Comparison of ENCODE assay signal across 9 cellular contexts in the genomic region with DNA sequence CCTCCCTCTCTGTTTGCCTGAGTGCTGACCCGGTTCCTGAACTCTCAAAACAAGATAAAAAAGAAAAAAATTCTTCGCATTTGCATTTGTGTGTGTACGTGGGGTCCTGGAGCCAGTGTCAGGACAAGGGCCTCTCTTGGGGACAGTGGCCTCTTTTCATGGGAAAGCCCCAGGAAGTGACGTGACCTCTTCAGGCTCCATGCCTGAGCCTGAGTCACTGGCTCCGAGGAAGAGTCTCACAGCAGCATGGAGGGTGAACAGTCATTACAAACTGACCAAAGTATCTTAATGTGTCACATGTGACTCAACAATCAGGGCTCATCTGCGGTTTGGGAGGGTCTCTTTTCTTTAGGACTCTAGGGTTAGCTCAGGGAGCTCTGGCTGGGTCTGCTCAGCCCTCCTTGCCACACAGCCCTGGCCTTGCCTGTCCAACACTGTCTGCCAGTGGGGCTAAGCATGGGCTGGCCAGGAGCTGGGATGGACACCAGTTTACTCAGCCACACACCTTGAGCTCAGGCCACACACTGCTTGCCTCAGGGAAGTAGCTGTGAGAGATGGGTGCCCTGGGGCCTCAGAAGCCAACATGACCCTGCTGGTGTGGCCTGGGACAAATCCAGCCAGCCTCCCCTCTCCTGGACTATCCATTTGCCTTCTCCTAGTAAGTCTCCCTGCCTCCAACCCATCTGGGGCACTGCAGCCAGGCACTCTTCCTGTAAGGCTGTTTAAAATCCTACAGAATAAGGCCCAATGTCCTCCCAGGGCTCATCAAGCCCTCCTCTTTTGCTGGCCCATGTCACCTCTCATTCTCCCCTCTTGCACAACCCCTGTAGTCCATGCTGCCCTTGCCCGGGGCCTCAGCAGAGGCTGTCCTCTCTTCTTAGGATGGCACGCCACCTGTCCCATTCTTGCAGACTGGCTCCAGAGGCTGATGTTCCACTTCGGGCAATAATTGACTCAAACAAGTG. TPM values are rescaled to one million over a fixed set of nuclear protein-coding genes. Genes with fewer than 3 reads are reported as not detected.
DNase-seq lines count a peak whose midpoint lies in the region; ATAC-seq and TF ChIP-seq lines count a peak whose summit lies in the region.
"Had no signal": no experiment of that assay in that cellular context is flagged by ENCODE, and none has a peak within 500 bp of the region (broad histone marks: within the 10 kb centered on the region; RNA-seq: fewer than 3 reads in every experiment).

No MANE protein-coding gene starts in this region.

- H3K27ac ChIP-seq in CD8-positive, alpha-beta memory T cell (ENCODE audit: low read depth, low read length) = peak overlapping the region; percentile 65
- H3K27ac ChIP-seq: KMS-11 had no signal

- H3K9me3 ChIP-seq in CD8-positive, alpha-beta memory T cell (ENCODE audit: low read length) = no peaks in the 10 kb centered on the region

- POLR2A ChIA-PET in CD8-positive, alpha-beta memory T cell (lab: Charles Lee) = no interaction called here

- H3K4me3 ChIP-seq in CD8-positive, alpha-beta memory T cell (ENCODE audit: low read length) = no peak overlapping the region
- H3K4me3 ChIP-seq in fibroblast of villous mesenchyme (ENCODE audit: low read depth, low read length) = no peak overlapping the region

- TF ChIP-seq CTCF in fibroblast of villous mesenchyme (IDR thresholded peaks at IDR 0.05; ENCODE audit: insufficient read depth, low read depth, low read length) = no peak

- H3K4me1 ChIP-seq in CD8-positive, alpha-beta memory T cell (ENCODE audit: insufficient read depth, low read length) = peaks cover 16% of the 10 kb centered on the region

- no peaks in the 10 kb centered on the region for H3K9me3 Mint-ChIP-seq in CD8-positive, alpha-beta memory T cell
- H3K9me3 Mint-ChIP-seq in activated CD8-positive, alpha-beta memory T cell treated with anti-CD3 and anti-CD28 coated beads, Interleukin-2, amount 10 ng/mL, durations not matched to agents 7 days and 5 days (ENCODE audit: low read depth) = no peaks in the 10 kb centered on the region

- no peaks in the 10 kb centered on the region for H3K36me3 Mint-ChIP-seq in CD8-positive, alpha-beta memory T cell
- peaks cover 12% of the 10 kb centered on the region for H3K36me3 Mint-ChIP-seq in activated CD8-positive, alpha-beta memory T cell treated with anti-CD3 and anti-CD28 coated beads, Interleukin-2, amount 10 ng/mL, durations not matched to agents 7 days and 5 days

- peak overlapping the region; percentile 66 to 98 (median 88) for H3K27ac Mint-ChIP-seq in CD8-positive, alpha-beta memory T cell
- peak overlapping the region; percentile 99 for H3K27ac Mint-ChIP-seq in activated CD8-positive, alpha-beta memory T cell treated with anti-CD3 and anti-CD28 coated beads, Interleukin-2, amount 10 ng/mL, durations not matched to agents 7 days and 5 days

- H3K4me1 Mint-ChIP-seq in CD8-positive, alpha-beta memory T cell = peaks cover 36 to 46% (median 46%) of the 10 kb centered on the region in 3 donors
- H3K4me1 Mint-ChIP-seq in activated CD8-positive, alpha-beta memory T cell treated with anti-CD3 and anti-CD28 coated beads, Interleukin-2, amount 10 ng/mL, durations not matched to agents 7 days and 5 days = peaks cover 80% of the 10 kb centered on the region

- no peaks in the 10 kb centered on the region for H3K36me3 ChIP-seq in CD8-positive, alpha-beta memory T cell (ENCODE audit: insufficient read depth, low read length)

- no peaks in the 10 kb centered on the region for H3K27me3 ChIP-seq in CD8-positive, alpha-beta memory T cell (ENCODE audit: insufficient read depth, low read length, poor library complexity, severe bottlenecking)

- H3K27me3 Mint-ChIP-seq in CD8-positive, alpha-beta memory T cell = no peaks in the 10 kb centered on the region
- H3K27me3 Mint-ChIP-seq in activated CD8-positive, alpha-beta memory T cell treated with anti-CD3 and anti-CD28 coated beads, Interleukin-2, amount 10 ng/mL, durations not matched to agents 7 days and 5 days = no peaks in the 10 kb centered on the region

- DNase-seq in CD8-positive, alpha-beta memory T cell = peak in 1 of 5 donors; percentile 27
- peak; percentile 90 for DNase-seq in activated CD8-positive, alpha-beta memory T cell treated with anti-CD3 and anti-CD28 coated beads, Interleukin-2, amount 10 ng/mL, durations not matched to agents 7 days and 5 days
- DNase-seq in fibroblast of villous mesenchyme (ENCODE audit: low read depth) = peak; percentile 55
- DNase-seq in renal cortical epithelial cell (ENCODE audit: low read depth) = peak; percentile 88
- DNase-seq in NCI-H2171 (lab: John Stamatoyannopoulos, UW) = no peak
- no peak for DNase-seq in NCI-H2196 (lab: John Stamatoyannopoulos, UW; ENCODE audit: unreplicated experiment)

- peak overlapping the region in 6 of 7 donors; percentile 0 to 59 (median 25) for H3K4me3 Mint-ChIP-seq in CD8-positive, alpha-beta memory T cell
- H3K4me3 Mint-ChIP-seq in activated CD8-positive, alpha-beta memory T cell treated with anti-CD3 and anti-CD28 coated beads, Interleukin-2, amount 10 ng/mL, durations not matched to agents 7 days and 5 days = peak overlapping the region; percentile 61

- CTCF ChIA-PET in CD8-positive, alpha-beta memory T cell (lab: Charles Lee) = no interaction called here
- CTCF ChIA-PET in activated CD8-positive, alpha-beta memory T cell treated with anti-CD3 and anti-CD28 coated beads, Interleukin-2, amount 10 ng/mL, durations not matched to agents 7 days and 5 days (lab: Charles Lee) = interaction anchor here (1.0 to 1.8 kb wide), 3 partner anchors 11 to 13 kb away, joined by 4 to 9 read pairs (median 4); a partner anchor contains a TSS

- peak; percentile 77 for ATAC-seq in GM21360 (IDR thresholded peaks at IDR 0.05; ENCODE audit: unreplicated experiment)
- ATAC-seq in HG03571 (IDR thresholded peaks at IDR 0.05; ENCODE audit: unreplicated experiment) = peak; percentile 67
- peak; percentile 88 for ATAC-seq in activated CD8-positive, alpha-beta memory T cell treated with anti-CD3 and anti-CD28 coated beads, Interleukin-2, amount 10 ng/mL, durations not matched to agents 7 days and 5 days

RNA-seq across cellular contexts. Expression of a gene that starts 10.5 kb away (rescaled TPM):
- total RNA-seq in CD8-positive, alpha-beta memory T cell = 10 to 100 TPM; 58.0 to 60.2 TPM
- 51.7 TPM for polyA plus RNA-seq in CD8-positive, alpha-beta memory T cell
- 10 to 100 TPM; 44.9 to 72.0 TPM for total RNA-seq in activated CD8-positive, alpha-beta memory T cell treated with anti-CD3 and anti-CD28 coated beads, Interleukin-2, amount 10 ng/mL, durations not matched to agents 7 days and 5 days
- total RNA-seq in fibroblast of villous mesenchyme = not detected in 2 replicates
- total RNA-seq in renal cortical epithelial cell = not detected in 2 replicates

RNA-seq across cellular contexts. Expression of a gene that starts 43.9 kb away (rescaled TPM):
- total RNA-seq in CD8-positive, alpha-beta memory T cell = not detected
- polyA plus RNA-seq in CD8-positive, alpha-beta memory T cell = not detected
- not detected for total RNA-seq in activated CD8-positive, alpha-beta memory T cell treated with anti-CD3 and anti-CD28 coated beads, Interleukin-2, amount 10 ng/mL, durations not matched to agents 7 days and 5 days
- not detected in 2 replicates for total RNA-seq in fibroblast of villous mesenchyme
- total RNA-seq in renal cortical epithelial cell = not detected in 2 replicates

Comparison
In these comparisons a context has a peak if more than half of its experiments do, and no peak if none do; other contexts are left out.
1. DNase-seq: peak in activated CD8-positive, alpha-beta memory T cell treated with anti-CD3 and anti-CD28 coated beads, Interleukin-2, amount 10 ng/mL, durations not matched to agents 7 days and 5 days (single experiment), fibroblast of villous mesenchyme (single experiment) and renal cortical epithelial cell (single experiment); none in NCI-H2171 (single experiment) and NCI-H2196 (single experiment).
2. RNA of a gene that starts 10.5 kb away (total RNA-seq): 44.9 to 72.0 TPM in activated CD8-positive, alpha-beta memory T cell treated with anti-CD3 and anti-CD28 coated beads, Interleukin-2, amount 10 ng/mL, durations not matched to agents 7 days and 5 days and 58.0 to 60.2 TPM in CD8-positive, alpha-beta memory T cell; not detected in fibroblast of villous mesenchyme and not detected in renal cortical epithelial cell; every median in the first group is over 10 times any median in the second.
3. Peak in every context shown above with its lines, with median percentiles within 50 percentile points of each other: ATAC-seq.